Comparison of ENCODE assay signal across 15 cellular contexts in genomic region chr6:131348572-131348971, GRCh38.
DNase-seq lines count a peak whose midpoint lies in the region; ATAC-seq and TF ChIP-seq lines count a peak whose summit lies in the region.
"Had no signal": no experiment of that assay in that cellular context is flagged by ENCODE, and none has a peak within 500 bp of the region (broad histone marks: within the 10 kb centered on the region; RNA-seq: fewer than 3 reads in every experiment).

No MANE protein-coding gene starts in this region.

- no peak overlapping the region for H3K27ac ChIP-seq in GM23338 (ENCODE audit: low read depth)
- H3K27ac ChIP-seq in OCI-LY7 (ENCODE audit: low read depth, low read length, poor library complexity, severe bottlenecking) = no peak overlapping the region
- no peak overlapping the region for H3K27ac ChIP-seq in esophagus muscularis mucosa (replicated peaks in 1 of 4)
- H3K27ac ChIP-seq in neural progenitor cell = no peak overlapping the region
- H3K27ac ChIP-seq in smooth muscle cell (ENCODE audit: low read depth) = no peak overlapping the region
- H3K27ac ChIP-seq: A549, C4-2B had no signal

- no peak for TF ChIP-seq CTCF in GM23338 (conservative IDR thresholded peaks at IDR 0.05; ENCODE audit: low read depth in 2 of 2)
- no peak for TF ChIP-seq CTCF in OCI-LY7 (conservative IDR thresholded peaks at IDR 0.05; ENCODE audit: low read length)
- no peak for TF ChIP-seq CTCF in esophagus muscularis mucosa (IDR thresholded peaks at IDR 0.05)
- TF ChIP-seq CTCF in neural progenitor cell (IDR thresholded peaks at IDR 0.05) = no peak
- no peak for TF ChIP-seq CTCF in smooth muscle cell (IDR thresholded peaks at IDR 0.05; ENCODE audit: borderline replicate concordance, insufficient read depth, poor library complexity, severe bottlenecking)

- POLR2A ChIA-PET in OCI-LY7 (lab: Charles Lee) = interaction anchor here (0.6 to 2.3 kb wide), 2 partner anchors 19 to 108 kb away, joined by 4 to 5 read pairs; no protein-coding TSS in a partner anchor

- H3K27ac Mint-ChIP-seq in GM23338 (no peak overlapping the region), neural progenitor cell (peak overlapping the region; percentile 40)
- H3K27ac Mint-ChIP-seq: CD8-positive, alpha-beta memory T cell; IgD-negative memory B cell had no signal

- H4K20me1 ChIP-seq in GM23338 (replicated peaks; ENCODE audit: insufficient read depth) (no peaks in the 10 kb centered on the region), OCI-LY7 (ENCODE audit: insufficient read depth, low read length) (no peaks in the 10 kb centered on the region), neural progenitor cell (ENCODE audit: low read depth) (no peaks in the 10 kb centered on the region), smooth muscle cell (ENCODE audit: low read depth) (no peaks in the 10 kb centered on the region)

- H3K27me3 Mint-ChIP-seq in GM23338 (ENCODE audit: insufficient read depth, low read depth, poor library complexity) (no peaks in the 10 kb centered on the region), neural progenitor cell (ENCODE audit: insufficient read depth, low read depth) (no peaks in the 10 kb centered on the region)
- H3K27me3 Mint-ChIP-seq: CD8-positive, alpha-beta memory T cell had no signal

- no peaks in the 10 kb centered on the region for H3K9me3 ChIP-seq in OCI-LY7 (ENCODE audit: low read length)
- no peaks in the 10 kb centered on the region for H3K9me3 ChIP-seq in esophagus muscularis mucosa
- no peaks in the 10 kb centered on the region for H3K9me3 ChIP-seq in neural progenitor cell (ENCODE audit: low read depth)
- H3K9me3 ChIP-seq in smooth muscle cell (replicated peaks; ENCODE audit: low read depth) = no peaks in the 10 kb centered on the region
- H3K9me3 ChIP-seq: A549, BE2C had no signal

- no peak overlapping the region for H3K4me3 Mint-ChIP-seq in GM23338
- no peak overlapping the region for H3K4me3 Mint-ChIP-seq in neural progenitor cell
- H3K4me3 Mint-ChIP-seq: CD8-positive, alpha-beta memory T cell; IgD-negative memory B cell had no signal

- 62% methylated on average over 5 of the region's 5 CpGs for WGBS in esophagus muscularis mucosa
- 66% methylated on average over 5 of the region's 5 CpGs for WGBS in smooth muscle cell (ENCODE audit: low lambda C conversion rate)

- H3K36me3 Mint-ChIP-seq in GM23338 (ENCODE audit: low read depth) (no peaks in the 10 kb centered on the region), neural progenitor cell (no peaks in the 10 kb centered on the region)
- H3K36me3 Mint-ChIP-seq: IgD-negative memory B cell had no signal

- intact Hi-C loops in OCI-LY7 (cut with micrococcal nuclease; ENCODE audit: unreplicated experiment) (no loop called here), esophagus muscularis mucosa (cut with DNase I) (no loop called here)

- no peak overlapping the region for H3K4me3 ChIP-seq in GM23338
- H3K4me3 ChIP-seq in OCI-LY7 (ENCODE audit: low read depth, low read length, poor library complexity, severe bottlenecking) = no peak overlapping the region
- no peak overlapping the region for H3K4me3 ChIP-seq in esophagus muscularis mucosa
- H3K4me3 ChIP-seq in neural progenitor cell = no peak overlapping the region
- no peak overlapping the region for H3K4me3 ChIP-seq in smooth muscle cell
- H3K4me3 ChIP-seq: A549 had no signal

- no peak for DNase-seq in GM23338 (ENCODE audit: low spot score)
- no peak for DNase-seq in OCI-LY7 (ENCODE audit: low spot score)
- DNase-seq in esophagus muscularis mucosa (ENCODE audit: extremely low spot score) = peak; percentile 81
- DNase-seq in neural progenitor cell (ENCODE audit: low spot score) = peak; percentile 20
- DNase-seq in NCI-H2081 treated with DMSO at 0.1 percent for 48 hours (lab: John Stamatoyannopoulos, UW) = no peak
- DNase-seq in COLO668 (lab: John Stamatoyannopoulos, UW; ENCODE audit: unreplicated experiment) = no peak
- no peak for DNase-seq in smooth muscle cell (lab: John Stamatoyannopoulos, UW; ENCODE audit: unreplicated experiment)
- DNase-seq: BE2C; CD8-positive, alpha-beta memory T cell; DMS53; GF-D8; H7 had no signal

- no peaks in the 10 kb centered on the region for H3F3A ChIP-seq in GM23338 (replicated peaks; ENCODE audit: low read depth)
- H3F3A ChIP-seq in neural progenitor cell (ENCODE audit: low read depth) = no peaks in the 10 kb centered on the region
- H3F3A ChIP-seq in smooth muscle cell (ENCODE audit: low read depth) = no peaks in the 10 kb centered on the region

- TF ChIP-seq POLR2A in esophagus muscularis mucosa (IDR thresholded peaks at IDR 0.05; ENCODE audit: low read depth) = no peak

- H3K9ac ChIP-seq in neural progenitor cell = no peak overlapping the region
- no peak overlapping the region for H3K9ac ChIP-seq in smooth muscle cell (ENCODE audit: low read depth)

- peaks cover 3% of the 10 kb centered on the region; the same call in 1 of the 3 replicates for H3K9me3 Mint-ChIP-seq in GM23338
- no peaks in the 10 kb centered on the region for H3K9me3 Mint-ChIP-seq in neural progenitor cell
- H3K9me3 Mint-ChIP-seq: CD8-positive, alpha-beta memory T cell; IgD-negative memory B cell had no signal

- H3K79me2 ChIP-seq in GM23338 (replicated peaks; ENCODE audit: insufficient read depth) (no peaks in the 10 kb centered on the region), OCI-LY7 (ENCODE audit: insufficient read depth, low read depth, low read length) (no peaks in the 10 kb centered on the region), neural progenitor cell (ENCODE audit: low read depth) (no peaks in the 10 kb centered on the region), smooth muscle cell (ENCODE audit: low read depth) (no peaks in the 10 kb centered on the region)

- H3K4me2 ChIP-seq in GM23338 (no peak overlapping the region), OCI-LY7 (ENCODE audit: low read length) (no peak overlapping the region), neural progenitor cell (peak overlapping the region; percentile 23), smooth muscle cell (no peak overlapping the region)
- H3K4me2 ChIP-seq: A549 had no signal

- H3K9me2 ChIP-seq in GM23338 (ENCODE audit: insufficient read depth) (peaks cover 5% of the 10 kb centered on the region; the same call in 1 of the 2 replicates), OCI-LY7 (ENCODE audit: insufficient read depth, low read length) (no peaks in the 10 kb centered on the region)

- H2AFZ ChIP-seq in GM23338 (0 out of 2 replicates have a peak overlapping the region, but pooled peaks have one; percentile 19), OCI-LY7 (ENCODE audit: low read length) (peak overlapping the region; percentile 12; the same call in 1 of the 2 replicates), neural progenitor cell (replicated peaks) (peak overlapping the region; percentile 11), smooth muscle cell (ENCODE audit: low read depth) (no peak overlapping the region)

- H3K36me3 ChIP-seq in GM23338 (ENCODE audit: insufficient read depth) (no peaks in the 10 kb centered on the region), OCI-LY7 (ENCODE audit: insufficient read depth, low read length) (no peaks in the 10 kb centered on the region), esophagus muscularis mucosa (no peaks in the 10 kb centered on the region), neural progenitor cell (no peaks in the 10 kb centered on the region), smooth muscle cell (ENCODE audit: low read depth) (no peaks in the 10 kb centered on the region)
- H3K36me3 ChIP-seq: BE2C had no signal

- H3K4me1 Mint-ChIP-seq in GM23338 (peaks cover 14% of the 10 kb centered on the region), neural progenitor cell (peaks cover 9% of the 10 kb centered on the region)

- peak; percentile 24 for ATAC-seq in GM23338
- ATAC-seq: A549 had no signal

- BruUV-seq in OCI-LY7 (replicated peaks; lab: Mats Ljungman, UMichigan) = no TSS peak

- CTCF ChIA-PET in OCI-LY7 (lab: Charles Lee; ENCODE audit: unreplicated experiment) = no interaction called here

- H3K4me1 ChIP-seq in GM23338 (ENCODE audit: insufficient read depth) (peaks cover 30% of the 10 kb centered on the region), OCI-LY7 (ENCODE audit: insufficient read depth, low read length, poor library complexity, severe bottlenecking) (peaks cover 12% of the 10 kb centered on the region), esophagus muscularis mucosa (no peaks in the 10 kb centered on the region), neural progenitor cell (peaks cover 5% of the 10 kb centered on the region), smooth muscle cell (ENCODE audit: low read depth) (no peaks in the 10 kb centered on the region)
- H3K4me1 ChIP-seq: A549, BE2C had no signal

- H3K27me3 ChIP-seq in GM23338 (ENCODE audit: insufficient read depth) = no peaks in the 10 kb centered on the region
- H3K27me3 ChIP-seq in esophagus muscularis mucosa = no peaks in the 10 kb centered on the region
- no peaks in the 10 kb centered on the region for H3K27me3 ChIP-seq in neural progenitor cell
- no peaks in the 10 kb centered on the region for H3K27me3 ChIP-seq in smooth muscle cell (ENCODE audit: low read depth)
- H3K27me3 ChIP-seq: BE2C had no signal

- TF ChIP-seq EP300 in esophagus muscularis mucosa (IDR thresholded peaks at IDR 0.05) = no peak

TF ChIP-seq in GM23338, 12 proteins besides CTCF, POLR2A, EP300 and RAD21 (continues in another document):
- no peak for TF ChIP-seq ZNF114 (CRISPR knock-in tag; IDR thresholded peaks at IDR 0.05)

Comparison
In these comparisons a context has a peak if more than half of its experiments do, and no peak if none do; other contexts are left out.
1. DNase-seq: peak in esophagus muscularis mucosa (single experiment) and neural progenitor cell (single experiment); none in GM23338 (single experiment), OCI-LY7 (single experiment), NCI-H2081 treated with DMSO at 0.1 percent for 48 hours (single experiment), COLO668 (single experiment) and smooth muscle cell (single experiment).